ENCODE assay signal across 8 cellular contexts in the genomic region with DNA sequence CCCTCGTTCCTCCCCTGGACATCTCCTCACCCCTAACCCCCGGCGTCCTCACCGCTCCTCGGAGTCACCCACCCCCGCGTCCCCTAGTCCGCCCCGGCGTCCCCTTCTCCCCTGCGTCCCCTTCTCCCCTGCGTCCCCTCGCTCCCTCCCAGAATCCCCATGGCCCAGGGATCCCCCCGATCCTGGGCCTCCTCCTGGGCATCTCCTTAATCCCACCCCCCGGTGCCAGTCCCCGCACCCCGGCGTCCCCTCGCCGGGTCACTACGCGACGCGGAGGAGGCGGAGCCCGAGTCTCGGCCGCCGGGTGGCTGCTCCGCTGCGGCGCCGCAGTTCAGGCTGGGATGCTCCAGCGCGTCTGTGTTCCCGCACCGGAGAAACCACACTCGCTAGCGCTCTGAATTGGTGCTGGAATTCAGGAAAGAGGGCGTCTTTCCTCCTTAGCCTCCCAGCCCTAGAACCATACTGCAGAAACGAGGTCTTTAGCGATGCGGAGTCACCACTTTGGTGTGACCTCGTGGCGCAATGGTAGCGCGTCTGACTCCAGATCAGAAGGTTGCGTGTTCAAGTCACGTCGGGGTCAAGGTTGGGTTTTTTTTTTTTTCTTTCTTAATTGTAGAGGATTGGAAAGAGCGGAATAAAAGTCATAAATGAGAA. TPM values are rescaled to one million over a fixed set of nuclear protein-coding genes. Genes with fewer than 3 reads are reported as not detected.
DNase-seq lines count a peak whose midpoint lies in the region; TF ChIP-seq lines count a peak whose summit lies in the region.

No MANE protein-coding gene starts in this region.

- peak overlapping the region; percentile 43 for H3K4me3 ChIP-seq in NT2/D1 (ENCODE audit: insufficient read length, low read depth)

- H3K27me3 ChIP-seq in NT2/D1 (ENCODE audit: insufficient read depth, insufficient read length) = no peaks in the 10 kb centered on the region

- no peaks in the 10 kb centered on the region for H3K36me3 ChIP-seq in NT2/D1 (ENCODE audit: insufficient read depth, insufficient read length, low read length)

- H3K36me3 Mint-ChIP-seq in mesothelial cell of epicardium = no peaks in the 10 kb centered on the region

- H3K9me3 Mint-ChIP-seq in mesothelial cell of epicardium = no peaks in the 10 kb centered on the region

- peak overlapping the region; percentile 86 for H3K4me3 Mint-ChIP-seq in mesothelial cell of epicardium

- H3K9ac ChIP-seq in NT2/D1 (ENCODE audit: insufficient read length, low read depth) = peak overlapping the region; percentile 70

- no peak for TF ChIP-seq CTCF in mesothelial cell of epicardium (IDR thresholded peaks at IDR 0.05; ENCODE audit: unreplicated experiment)

- DNase-seq in Ammon's horn (ENCODE audit: low spot score) (peak; percentile 94), GM19240 (ENCODE audit: insufficient read length, low spot score) (peak; percentile 37), HS-27A (ENCODE audit: low read depth) (peak; percentile 90), NT2/D1 (ENCODE audit: low read depth, low spot score) (peak; percentile 70), activated T-cell treated with anti-CD3 and anti-CD28 coated beads for 1 hour (ENCODE audit: low read depth) (peak; percentile 80), epidermal melanocyte (ENCODE audit: insufficient read length, low spot score) (peak; percentile 80), mesothelial cell of epicardium (ENCODE audit: low spot score in 2 of 2, unreplicated experiment in 2 of 2) (peak; percentile 80 to 97)
- DNase-seq in stimulated activated CD8-positive, alpha-beta memory T cell treated with anti-CD3 and anti-CD28 coated beads, Interleukin-15, amount 100 ng/mL, for 4 hours (ENCODE audit: low read depth in 2 of 2) = peak; percentile 63 to 71

- no peaks in the 10 kb centered on the region for H3K9me3 ChIP-seq in NT2/D1 (ENCODE audit: insufficient read depth, low read length)

- H3K27ac Mint-ChIP-seq in mesothelial cell of epicardium = peak overlapping the region; percentile 98

- peaks cover 19% of the 10 kb centered on the region for H3K4me1 Mint-ChIP-seq in mesothelial cell of epicardium

- no peaks in the 10 kb centered on the region for H3K4me1 ChIP-seq in NT2/D1 (ENCODE audit: insufficient read depth, insufficient read length)

- H3K27me3 Mint-ChIP-seq in mesothelial cell of epicardium (ENCODE audit: low read depth) = peaks cover 2% of the 10 kb centered on the region

RNA-seq across cellular contexts. Expression of a gene that starts 25.9 kb away (rescaled TPM):
- total RNA-seq in mesothelial cell of epicardium = 5.5 to 9.2 TPM (median 5.9 TPM) in 3 replicates

Comparison
In these comparisons a context has a peak if more than half of its experiments do, and no peak if none do; other contexts are left out.
1. Peak in every context shown above with its lines: DNase-seq and H3K4me3 ChIP-seq.
2. DNase-seq: peak in every context shown above with its lines; median percentile 94 in Ammon's horn; 90 in HS-27A; 88 in mesothelial cell of epicardium; 80 in activated T-cell treated with anti-CD3 and anti-CD28 coated beads for 1 hour; 80 in epidermal melanocyte; 70 in NT2/D1; 67 in stimulated activated CD8-positive, alpha-beta memory T cell treated with anti-CD3 and anti-CD28 coated beads, Interleukin-15, amount 100 ng/mL, for 4 hours; 37 in GM19240.